ENCODE assay signal across 8 cellular contexts in genomic region chr7:33932832-33933468, GRCh38. TPM values are rescaled to one million over a fixed set of nuclear protein-coding genes. Genes with fewer than 3 reads are reported as not detected.
DNase-seq lines count a peak whose midpoint lies in the region; ATAC-seq, FAIRE-seq and TF ChIP-seq lines count a peak whose summit lies in the region.

No MANE protein-coding gene starts in this region.

- H3K36me3 Mint-ChIP-seq in chondrocyte (ENCODE audit: low read depth), result no peaks in the 10 kb centered on the region

- H3K9me3 Mint-ChIP-seq in chondrocyte (ENCODE audit: low read depth), result no peaks in the 10 kb centered on the region

- ATAC-seq in GM18505 (IDR thresholded peaks at IDR 0.05; ENCODE audit: unreplicated experiment) (peak; percentile 73), HG03064 (IDR thresholded peaks at IDR 0.05; ENCODE audit: low read depth, unreplicated experiment) (peak; percentile 63), left lobe of liver (peak; percentile 99)

- H3K27me3 Mint-ChIP-seq in chondrocyte (ENCODE audit: low read depth), result peaks cover 7% of the 10 kb centered on the region

- H3K4me1 Mint-ChIP-seq in chondrocyte (ENCODE audit: low read depth), result peaks cover 15% of the 10 kb centered on the region

- peak; percentile 70 for DNase-seq in NCI-H2227 (lab: John Stamatoyannopoulos, UW; ENCODE audit: unreplicated experiment)
- DNase-seq in activated CD4-positive, CD25-positive, alpha-beta regulatory T cell treated with anti-CD3 and anti-CD28 coated beads, Interleukin-2, amount 50 U/mL, for 72 hours, result peak; percentile 61
- DNase-seq in chondrocyte (ENCODE audit: low spot score), result no peak
- peak; percentile 79 for DNase-seq in left lobe of liver (ENCODE audit: low spot score)
- DNase-seq in stimulated activated CD4-positive, alpha-beta T cell treated with anti-CD3 and anti-CD28 coated beads, Interleukin-2, amount 100 ng/mL, for 4 hours (ENCODE audit: low read depth), result peak; percentile 28

- no peak for TF ChIP-seq POLR2A in GM18505 (IDR thresholded peaks at IDR 0.05; ENCODE audit: borderline replicate concordance, extremely low read depth, insufficient read depth, insufficient read length)

- peak; percentile 91 for FAIRE-seq in A204.1 (lab: Jason Lieb, UNC)

- no peak overlapping the region for H3K27ac Mint-ChIP-seq in chondrocyte (ENCODE audit: unreplicated experiment)

- H3K4me3 Mint-ChIP-seq in chondrocyte (ENCODE audit: unreplicated experiment), result peak overlapping the region; percentile 29

- TF ChIP-seq CTCF in chondrocyte (IDR thresholded peaks at IDR 0.05), result peak; percentile 98

RNA-seq across cellular contexts. Expression of gene BMPER, which starts 27.6 kb away (rescaled TPM):
- total RNA-seq in chondrocyte, result 0.30 to 0.63 TPM (median 0.62 TPM) in 3 replicates
- total RNA-seq in left lobe of liver, result 6.9 TPM
